In genomic region chr1:200510228-200510623, GRCh38 we compare ENCODE assay signal across 8 cellular contexts.
DNase-seq lines count a peak whose midpoint lies in the region; ATAC-seq and TF ChIP-seq lines count a peak whose summit lies in the region.

No MANE protein-coding gene starts in this region.

- intact Hi-C loops in left colon (cut with DNase I, micrococcal nuclease), result no loop called here

- peak; percentile 73 for TF ChIP-seq CTCF in AG04449 (IDR thresholded peaks at IDR 0.05; ENCODE audit: insufficient read depth, low read length, missing control alignments)

- POLR2A ChIA-PET in AG04449 (lab: Yijun Ruan, JAX), result no interaction called here

- CTCF ChIA-PET in AG04449 (lab: Yijun Ruan, JAX), result interaction anchor here (0.6 to 8.7 kb wide), 39 partner anchors 10 to 958 kb away, joined by 3 to 99 read pairs (median 4); no protein-coding TSS in a partner anchor

- no peak overlapping the region for H3K4me3 ChIP-seq in AG04449 (ENCODE audit: low read depth, low read length)

- peak; percentile 41 for DNase-seq in AG04449 (ENCODE audit: low read depth, low spot score)
- peak; percentile 87 for DNase-seq in NCI-H2196 (lab: John Stamatoyannopoulos, UW; ENCODE audit: unreplicated experiment)
- DNase-seq in activated CD4-positive, CD25-positive, alpha-beta regulatory T cell (lab: John Stamatoyannopoulos, UW), result peak; percentile 20 to 60 (median 32)
- DNase-seq in central memory CD4-positive, alpha-beta T cell, result peak; percentile 46
- peak; percentile 44 to 72 for DNase-seq in left colon
- peak; percentile 54 to 63 for DNase-seq in stimulated activated CD4-positive, alpha-beta T cell treated with anti-CD3 and anti-CD28 coated beads, Interleukin-4, amount 100 ng/mL, for 4 hours

- ATAC-seq in GM18517 (IDR thresholded peaks at IDR 0.05; ENCODE audit: unreplicated experiment), result peak; percentile 91
- peak; percentile 81 for ATAC-seq in HG03108 (IDR thresholded peaks at IDR 0.05; ENCODE audit: unreplicated experiment)
- ATAC-seq in left colon, result peak; percentile 90

Comparison
In these comparisons a context has a peak if more than half of its experiments do, and no peak if none do; other contexts are left out.
1. DNase-seq: peak in every context shown above with its lines; median percentile 87 in NCI-H2196; 58 in stimulated activated CD4-positive, alpha-beta T cell treated with anti-CD3 and anti-CD28 coated beads, Interleukin-4, amount 100 ng/mL, for 4 hours; 58 in left colon; 46 in central memory CD4-positive, alpha-beta T cell; 41 in AG04449; 32 in activated CD4-positive, CD25-positive, alpha-beta regulatory T cell.